Comparison of ENCODE assay signal across 1 cellular context in the genomic region with DNA sequence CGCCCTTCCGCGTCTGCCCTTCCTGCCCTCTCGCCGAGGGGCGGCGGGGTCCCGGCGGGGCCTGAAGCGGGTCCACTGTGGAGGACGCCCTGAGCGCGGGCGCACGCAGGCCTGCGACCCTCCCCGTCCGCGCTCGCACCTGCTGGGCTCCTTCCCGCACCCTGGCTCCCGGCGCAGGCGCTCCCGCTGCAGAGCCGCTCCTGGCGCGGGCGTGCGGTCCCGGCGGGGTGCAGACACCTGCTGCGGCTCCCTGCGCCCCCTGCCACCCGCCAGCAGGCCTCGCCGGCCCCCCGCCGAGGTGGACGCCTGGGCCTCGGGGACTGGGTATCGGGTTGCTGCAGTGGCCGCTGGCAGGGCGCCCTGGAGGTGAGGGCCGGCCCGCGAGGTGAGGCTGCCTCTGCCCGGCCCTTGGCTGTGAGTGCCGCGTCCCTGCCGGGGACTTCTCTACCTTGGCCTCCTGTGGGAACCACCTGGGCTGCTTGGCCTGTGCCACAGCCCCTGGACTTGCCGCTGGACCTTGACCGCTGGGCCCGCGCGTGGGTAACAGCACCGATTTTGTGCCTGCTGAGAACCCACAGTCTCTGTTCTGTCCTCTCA.
TF ChIP-seq lines count a peak whose summit lies in the region.

No MANE protein-coding gene starts in this region.

TF ChIP-seq in HepG2, 621 proteins besides CTCF, POLR2A, EP300 and RAD21 (continued from another document and continues in another):
- TF ChIP-seq, protein P1, sequence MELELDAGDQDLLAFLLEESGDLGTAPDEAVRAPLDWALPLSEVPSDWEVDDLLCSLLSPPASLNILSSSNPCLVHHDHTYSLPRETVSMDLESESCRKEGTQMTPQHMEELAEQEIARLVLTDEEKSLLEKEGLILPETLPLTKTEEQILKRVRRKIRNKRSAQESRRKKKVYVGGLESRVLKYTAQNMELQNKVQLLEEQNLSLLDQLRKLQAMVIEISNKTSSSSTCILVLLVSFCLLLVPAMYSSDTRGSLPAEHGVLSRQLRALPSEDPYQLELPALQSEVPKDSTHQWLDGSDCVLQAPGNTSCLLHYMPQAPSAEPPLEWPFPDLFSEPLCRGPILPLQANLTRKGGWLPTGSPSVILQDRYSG (CRISPR knock-in tag; IDR thresholded peaks at IDR 0.05), result no peak
- no peak for TF ChIP-seq JUN (CRISPR knock-in tag; IDR thresholded peaks at IDR 0.05)
- TF ChIP-seq SIN3B (IDR thresholded peaks at IDR 0.05; ENCODE audit: low read length), result no peak
- TF ChIP-seq NONO (IDR thresholded peaks at IDR 0.05), result no peak
- no peak for TF ChIP-seq NONO (CRISPR knock-in tag; conservative IDR thresholded peaks at IDR 0.05)
- TF ChIP-seq ZNF713 (CRISPR knock-in tag; IDR thresholded peaks at IDR 0.05), result no peak
- no peak for TF ChIP-seq FOXO1 (CRISPR knock-in tag; IDR thresholded peaks at IDR 0.05)
- no peak for TF ChIP-seq MIXL1 (CRISPR knock-in tag; IDR thresholded peaks at IDR 0.05)
- TF ChIP-seq POLR2G (IDR thresholded peaks at IDR 0.05; ENCODE audit: low read depth, low read length), result no peak
- no peak for TF ChIP-seq SMAD3 (CRISPR knock-in tag; IDR thresholded peaks at IDR 0.05)
- no peak for TF ChIP-seq MATR3 (CRISPR knock-in tag; IDR thresholded peaks at IDR 0.05)
- TF ChIP-seq MTF1 (CRISPR knock-in tag; IDR thresholded peaks at IDR 0.05), result no peak
- TF ChIP-seq, protein P2, sequence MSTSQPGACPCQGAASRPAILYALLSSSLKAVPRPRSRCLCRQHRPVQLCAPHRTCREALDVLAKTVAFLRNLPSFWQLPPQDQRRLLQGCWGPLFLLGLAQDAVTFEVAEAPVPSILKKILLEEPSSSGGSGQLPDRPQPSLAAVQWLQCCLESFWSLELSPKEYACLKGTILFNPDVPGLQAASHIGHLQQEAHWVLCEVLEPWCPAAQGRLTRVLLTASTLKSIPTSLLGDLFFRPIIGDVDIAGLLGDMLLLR (CRISPR knock-in tag; IDR thresholded peaks at IDR 0.05), result no peak
- TF ChIP-seq, protein P3, sequence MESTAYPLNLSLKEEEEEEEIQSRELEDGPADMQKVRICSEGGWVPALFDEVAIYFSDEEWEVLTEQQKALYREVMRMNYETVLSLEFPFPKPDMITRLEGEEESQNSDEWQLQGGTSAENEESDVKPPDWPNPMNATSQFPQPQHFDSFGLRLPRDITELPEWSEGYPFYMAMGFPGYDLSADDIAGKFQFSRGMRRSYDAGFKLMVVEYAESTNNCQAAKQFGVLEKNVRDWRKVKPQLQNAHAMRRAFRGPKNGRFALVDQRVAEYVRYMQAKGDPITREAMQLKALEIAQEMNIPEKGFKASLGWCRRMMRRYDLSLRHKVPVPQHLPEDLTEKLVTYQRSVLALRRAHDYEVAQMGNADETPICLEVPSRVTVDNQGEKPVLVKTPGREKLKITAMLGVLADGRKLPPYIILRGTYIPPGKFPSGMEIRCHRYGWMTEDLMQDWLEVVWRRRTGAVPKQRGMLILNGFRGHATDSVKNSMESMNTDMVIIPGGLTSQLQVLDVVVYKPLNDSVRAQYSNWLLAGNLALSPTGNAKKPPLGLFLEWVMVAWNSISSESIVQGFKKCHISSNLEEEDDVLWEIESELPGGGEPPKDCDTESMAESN (CRISPR knock-in tag; conservative IDR thresholded peaks at IDR 0.05), result peak; percentile 34; the same call in 1 of the 2 replicates
- TF ChIP-seq KLF13 (CRISPR knock-in tag; IDR thresholded peaks at IDR 0.05), result no peak
- TF ChIP-seq SMARCE1 (IDR thresholded peaks at IDR 0.05; ENCODE audit: borderline replicate concordance), result no peak
- no peak for TF ChIP-seq GLI4 (CRISPR knock-in tag; IDR thresholded peaks at IDR 0.05; ENCODE audit: borderline replicate concordance)
- no peak for TF ChIP-seq LCORL (IDR thresholded peaks at IDR 0.05)
- no peak; the same call in 1 of the 2 replicates for TF ChIP-seq LCORL (CRISPR knock-in tag; IDR thresholded peaks at IDR 0.05)
- TF ChIP-seq KDM5A (IDR thresholded peaks at IDR 0.05; ENCODE audit: borderline replicate concordance, low read length), result no peak
- TF ChIP-seq, protein P4, sequence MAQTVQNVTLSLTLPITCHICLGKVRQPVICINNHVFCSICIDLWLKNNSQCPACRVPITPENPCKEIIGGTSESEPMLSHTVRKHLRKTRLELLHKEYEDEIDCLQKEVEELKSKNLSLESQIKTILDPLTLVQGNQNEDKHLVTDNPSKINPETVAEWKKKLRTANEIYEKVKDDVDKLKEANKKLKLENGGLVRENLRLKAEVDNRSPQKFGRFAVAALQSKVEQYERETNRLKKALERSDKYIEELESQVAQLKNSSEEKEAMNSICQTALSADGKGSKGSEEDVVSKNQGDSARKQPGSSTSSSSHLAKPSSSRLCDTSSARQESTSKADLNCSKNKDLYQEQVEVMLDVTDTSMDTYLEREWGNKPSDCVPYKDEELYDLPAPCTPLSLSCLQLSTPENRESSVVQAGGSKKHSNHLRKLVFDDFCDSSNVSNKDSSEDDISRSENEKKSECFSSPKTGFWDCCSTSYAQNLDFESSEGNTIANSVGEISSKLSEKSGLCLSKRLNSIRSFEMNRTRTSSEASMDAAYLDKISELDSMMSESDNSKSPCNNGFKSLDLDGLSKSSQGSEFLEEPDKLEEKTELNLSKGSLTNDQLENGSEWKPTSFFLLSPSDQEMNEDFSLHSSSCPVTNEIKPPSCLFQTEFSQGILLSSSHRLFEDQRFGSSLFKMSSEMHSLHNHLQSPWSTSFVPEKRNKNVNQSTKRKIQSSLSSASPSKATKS (CRISPR knock-in tag; IDR thresholded peaks at IDR 0.05), result no peak
- no peak for TF ChIP-seq SRSF9 (IDR thresholded peaks at IDR 0.05; ENCODE audit: borderline replicate concordance, insufficient read depth, low read depth, low read length, poor library complexity, severe bottlenecking)
- TF ChIP-seq, protein P5, sequence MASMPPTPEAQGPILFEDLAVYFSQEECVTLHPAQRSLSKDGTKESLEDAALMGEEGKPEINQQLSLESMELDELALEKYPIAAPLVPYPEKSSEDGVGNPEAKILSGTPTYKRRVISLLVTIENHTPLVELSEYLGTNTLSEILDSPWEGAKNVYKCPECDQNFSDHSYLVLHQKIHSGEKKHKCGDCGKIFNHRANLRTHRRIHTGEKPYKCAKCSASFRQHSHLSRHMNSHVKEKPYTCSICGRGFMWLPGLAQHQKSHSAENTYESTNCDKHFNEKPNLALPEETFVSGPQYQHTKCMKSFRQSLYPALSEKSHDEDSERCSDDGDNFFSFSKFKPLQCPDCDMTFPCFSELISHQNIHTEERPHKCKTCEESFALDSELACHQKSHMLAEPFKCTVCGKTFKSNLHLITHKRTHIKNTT (CRISPR knock-in tag; IDR thresholded peaks at IDR 0.05), result no peak
- TF ChIP-seq, protein P6, sequence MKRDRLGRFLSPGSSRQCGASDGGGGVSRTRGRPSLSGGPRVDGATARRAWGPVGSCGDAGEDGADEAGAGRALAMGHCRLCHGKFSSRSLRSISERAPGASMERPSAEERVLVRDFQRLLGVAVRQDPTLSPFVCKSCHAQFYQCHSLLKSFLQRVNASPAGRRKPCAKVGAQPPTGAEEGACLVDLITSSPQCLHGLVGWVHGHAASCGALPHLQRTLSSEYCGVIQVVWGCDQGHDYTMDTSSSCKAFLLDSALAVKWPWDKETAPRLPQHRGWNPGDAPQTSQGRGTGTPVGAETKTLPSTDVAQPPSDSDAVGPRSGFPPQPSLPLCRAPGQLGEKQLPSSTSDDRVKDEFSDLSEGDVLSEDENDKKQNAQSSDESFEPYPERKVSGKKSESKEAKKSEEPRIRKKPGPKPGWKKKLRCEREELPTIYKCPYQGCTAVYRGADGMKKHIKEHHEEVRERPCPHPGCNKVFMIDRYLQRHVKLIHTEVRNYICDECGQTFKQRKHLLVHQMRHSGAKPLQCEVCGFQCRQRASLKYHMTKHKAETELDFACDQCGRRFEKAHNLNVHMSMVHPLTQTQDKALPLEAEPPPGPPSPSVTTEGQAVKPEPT (CRISPR knock-in tag; IDR thresholded peaks at IDR 0.05; ENCODE audit: low read depth), result no peak
- TF ChIP-seq ZNF816 (CRISPR knock-in tag; IDR thresholded peaks at IDR 0.05; ENCODE audit: borderline replicate concordance), result no peak
- no peak for TF ChIP-seq ONECUT2 (CRISPR knock-in tag; IDR thresholded peaks at IDR 0.05)
- TF ChIP-seq FIP1L1 (IDR thresholded peaks at IDR 0.05; ENCODE audit: borderline replicate concordance, insufficient read depth, low read depth, low read length), result no peak
- TF ChIP-seq YEATS4 (CRISPR knock-in tag; IDR thresholded peaks at IDR 0.05; ENCODE audit: borderline replicate concordance), result no peak; the same call in 1 of the 2 replicates
- no peak for TF ChIP-seq ZKSCAN5 (CRISPR knock-in tag; IDR thresholded peaks at IDR 0.05)
- no peak for TF ChIP-seq ZNF792 (CRISPR knock-in tag; IDR thresholded peaks at IDR 0.05)
- TF ChIP-seq, protein P7, sequence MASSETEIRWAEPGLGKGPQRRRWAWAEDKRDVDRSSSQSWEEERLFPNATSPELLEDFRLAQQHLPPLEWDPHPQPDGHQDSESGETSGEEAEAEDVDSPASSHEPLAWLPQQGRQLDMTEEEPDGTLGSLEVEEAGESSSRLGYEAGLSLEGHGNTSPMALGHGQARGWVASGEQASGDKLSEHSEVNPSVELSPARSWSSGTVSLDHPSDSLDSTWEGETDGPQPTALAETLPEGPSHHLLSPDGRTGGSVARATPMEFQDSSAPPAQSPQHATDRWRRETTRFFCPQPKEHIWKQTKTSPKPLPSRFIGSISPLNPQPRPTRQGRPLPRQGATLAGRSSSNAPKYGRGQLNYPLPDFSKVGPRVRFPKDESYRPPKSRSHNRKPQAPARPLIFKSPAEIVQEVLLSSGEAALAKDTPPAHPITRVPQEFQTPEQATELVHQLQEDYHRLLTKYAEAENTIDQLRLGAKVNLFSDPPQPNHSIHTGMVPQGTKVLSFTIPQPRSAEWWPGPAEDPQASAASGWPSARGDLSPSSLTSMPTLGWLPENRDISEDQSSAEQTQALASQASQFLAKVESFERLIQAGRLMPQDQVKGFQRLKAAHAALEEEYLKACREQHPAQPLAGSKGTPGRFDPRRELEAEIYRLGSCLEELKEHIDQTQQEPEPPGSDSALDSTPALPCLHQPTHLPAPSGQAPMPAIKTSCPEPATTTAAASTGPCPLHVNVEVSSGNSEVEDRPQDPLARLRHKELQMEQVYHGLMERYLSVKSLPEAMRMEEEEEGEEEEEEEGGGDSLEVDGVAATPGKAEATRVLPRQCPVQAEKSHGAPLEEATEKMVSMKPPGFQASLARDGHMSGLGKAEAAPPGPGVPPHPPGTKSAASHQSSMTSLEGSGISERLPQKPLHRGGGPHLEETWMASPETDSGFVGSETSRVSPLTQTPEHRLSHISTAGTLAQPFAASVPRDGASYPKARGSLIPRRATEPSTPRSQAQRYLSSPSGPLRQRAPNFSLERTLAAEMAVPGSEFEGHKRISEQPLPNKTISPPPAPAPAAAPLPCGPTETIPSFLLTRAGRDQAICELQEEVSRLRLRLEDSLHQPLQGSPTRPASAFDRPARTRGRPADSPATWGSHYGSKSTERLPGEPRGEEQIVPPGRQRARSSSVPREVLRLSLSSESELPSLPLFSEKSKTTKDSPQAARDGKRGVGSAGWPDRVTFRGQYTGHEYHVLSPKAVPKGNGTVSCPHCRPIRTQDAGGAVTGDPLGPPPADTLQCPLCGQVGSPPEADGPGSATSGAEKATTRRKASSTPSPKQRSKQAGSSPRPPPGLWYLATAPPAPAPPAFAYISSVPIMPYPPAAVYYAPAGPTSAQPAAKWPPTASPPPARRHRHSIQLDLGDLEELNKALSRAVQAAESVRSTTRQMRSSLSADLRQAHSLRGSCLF (CRISPR knock-in tag; IDR thresholded peaks at IDR 0.05; ENCODE audit: borderline replicate concordance), result no peak
- peak; percentile 82; the same call in 1 of the 2 replicates for TF ChIP-seq ZNF768 (CRISPR knock-in tag; IDR thresholded peaks at IDR 0.05)
- TF ChIP-seq JARID2 (CRISPR knock-in tag; IDR thresholded peaks at IDR 0.05; ENCODE audit: insufficient replicate concordance), result no peak
- TF ChIP-seq ZNF17 (CRISPR knock-in tag; IDR thresholded peaks at IDR 0.05), result no peak
- 0 out of 2 replicates have a peak, but pooled peaks have one; percentile 3 for TF ChIP-seq ZNF607 (CRISPR knock-in tag; IDR thresholded peaks at IDR 0.05; ENCODE audit: borderline replicate concordance)
- TF ChIP-seq, protein P8, sequence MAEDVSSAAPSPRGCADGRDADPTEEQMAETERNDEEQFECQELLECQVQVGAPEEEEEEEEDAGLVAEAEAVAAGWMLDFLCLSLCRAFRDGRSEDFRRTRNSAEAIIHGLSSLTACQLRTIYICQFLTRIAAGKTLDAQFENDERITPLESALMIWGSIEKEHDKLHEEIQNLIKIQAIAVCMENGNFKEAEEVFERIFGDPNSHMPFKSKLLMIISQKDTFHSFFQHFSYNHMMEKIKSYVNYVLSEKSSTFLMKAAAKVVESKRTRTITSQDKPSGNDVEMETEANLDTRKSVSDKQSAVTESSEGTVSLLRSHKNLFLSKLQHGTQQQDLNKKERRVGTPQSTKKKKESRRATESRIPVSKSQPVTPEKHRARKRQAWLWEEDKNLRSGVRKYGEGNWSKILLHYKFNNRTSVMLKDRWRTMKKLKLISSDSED (CRISPR knock-in tag; IDR thresholded peaks at IDR 0.05), result no peak
